Comparison of ENCODE assay signal across 8 cellular contexts in the genomic region with DNA sequence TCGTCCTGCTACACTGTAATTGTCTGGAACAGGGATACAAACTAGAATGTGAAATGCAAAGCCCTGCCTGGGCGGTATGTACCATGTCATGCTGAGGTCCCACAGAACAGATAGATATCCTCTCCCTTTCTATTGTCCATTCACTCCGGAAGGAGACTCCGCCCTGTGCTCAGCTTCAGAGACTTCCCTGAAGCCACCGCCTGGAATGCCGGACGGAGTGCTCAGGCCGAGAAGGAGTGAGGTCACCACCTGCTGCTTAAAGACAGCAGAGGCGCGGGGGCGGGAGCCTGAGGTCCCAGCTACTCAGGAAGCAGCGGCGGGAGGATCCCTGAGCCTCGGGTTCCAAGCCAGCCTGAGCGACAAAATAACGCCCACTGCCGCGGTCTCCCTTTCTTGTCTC. TPM values are rescaled to one million over a fixed set of nuclear protein-coding genes. Genes with fewer than 3 reads are reported as not detected.
DNase-seq lines count a peak whose midpoint lies in the region; ATAC-seq and TF ChIP-seq lines count a peak whose summit lies in the region.

No MANE protein-coding gene starts in this region.

- no peaks in the 10 kb centered on the region for H3K27me3 Mint-ChIP-seq in activated T-helper 1 cell treated with anti-CD3 and anti-CD28 coated beads, Interleukin-12 subunit alpha, Interleukin-12 subunit beta, Interleukin-2, Interleukin-4 antibody, amounts not matched to agents 30 ng/mL and 10 ng/mL and 1 ng/mL, durations not matched to agents 14 hours and 24 hours and 36 hours (ENCODE audit: insufficient read depth)

- peaks cover 18% of the 10 kb centered on the region for H3K9me3 Mint-ChIP-seq in activated T-helper 1 cell treated with anti-CD3 and anti-CD28 coated beads, Interleukin-12 subunit alpha, Interleukin-12 subunit beta, Interleukin-2, Interleukin-4 antibody, amounts not matched to agents 30 ng/mL and 10 ng/mL and 1 ng/mL, durations not matched to agents 14 hours and 24 hours and 36 hours

- POLR2A ChIA-PET in GM10248 (lab: Yijun Ruan, JAX): no interaction called here

- H3K4me1 ChIP-seq in HUES64 (ENCODE audit: insufficient read depth, low read length) (peaks cover 10% of the 10 kb centered on the region), heart left ventricle (peaks cover 0 to 30% (median 11%) of the 10 kb centered on the region in 12 donors)

- no peak for DNase-seq in activated T-helper 1 cell treated with anti-CD3 and anti-CD28 coated beads, Interleukin-12 subunit alpha, Interleukin-12 subunit beta, Interleukin-2, Interleukin-4 antibody, amounts not matched to agents 30 ng/mL and 10 ng/mL and 1 ng/mL, durations not matched to agents 14 hours and 24 hours and 36 hours (ENCODE audit: low spot score)
- DNase-seq in heart left ventricle (peak; percentile 84 to 92 (median 88)), pons (ENCODE audit: low spot score) (peak; percentile 38), GM10248 (ENCODE audit: extremely low spot score) (no peak), NCI-H524 (lab: John Stamatoyannopoulos, UW) (no peak)

- TF ChIP-seq CTCF in heart left ventricle (IDR thresholded peaks at IDR 0.05): no peak
- no peak for TF ChIP-seq CTCF in GM10248 (IDR thresholded peaks at IDR 0.05; ENCODE audit: control extremely low read depth, extremely low read depth, low read depth, missing control alignments)

- H3K36me3 ChIP-seq in HUES64 (ENCODE audit: insufficient read depth, low read length) (no peaks in the 10 kb centered on the region), heart left ventricle (no peaks in the 10 kb centered on the region)

- H3K27me3 ChIP-seq in HUES64 (ENCODE audit: insufficient read depth, low read length) (no peaks in the 10 kb centered on the region), heart left ventricle (no peaks in the 10 kb centered on the region)

- intact Hi-C loops in activated T-helper 1 cell treated with anti-CD3 and anti-CD28 coated beads, Interleukin-12 subunit alpha, Interleukin-12 subunit beta, Interleukin-2, Interleukin-4 antibody, amounts not matched to agents 30 ng/mL and 10 ng/mL and 1 ng/mL, durations not matched to agents 14 hours and 24 hours and 36 hours (cut with micrococcal nuclease): loop anchor here (1.0 to 5.0 kb wide), 14 partner anchors 45 to 785 kb away; partner anchors contain the start of genes ZNF160, ZNF320, ZNF468 and ZNF600
- intact Hi-C loops in heart left ventricle (cut with DNase I): loop anchor here in 2 of 10 donors (1.0 to 5.0 kb wide), 6 partner anchors 45 to 209 kb away; partner anchors contain the start of genes ZNF83 (in 2 of the 2) and ZNF808 (in 1 of the 2)

- H3K9ac ChIP-seq in HUES64 (ENCODE audit: low read depth, low read length): peak overlapping the region; percentile 66; the same call in 1 of the 2 replicates

- 6% methylated on average over 18 of the region's 18 CpGs for WGBS in HUES64
- WGBS in heart left ventricle, 4 donors: 35 to 49% (median 44%) methylated on average over 18 of the region's 18 CpGs

- H3K4me1 Mint-ChIP-seq in activated T-helper 1 cell treated with anti-CD3 and anti-CD28 coated beads, Interleukin-12 subunit alpha, Interleukin-12 subunit beta, Interleukin-2, Interleukin-4 antibody, amounts not matched to agents 30 ng/mL and 10 ng/mL and 1 ng/mL, durations not matched to agents 14 hours and 24 hours and 36 hours (ENCODE audit: low read depth): peaks cover 27% of the 10 kb centered on the region

- CTCF ChIA-PET in GM10248 (lab: Yijun Ruan, JAX): interaction anchor here (1.1 to 1.7 kb wide), 2 partner anchors 392 to 423 kb away, joined by 3 read pairs; partner anchors contain the start of gene ZNF347

- peak overlapping the region; percentile 99 for H3K4me3 ChIP-seq in HUES64 (ENCODE audit: low read length)
- peak overlapping the region in 8 of 12 donors; percentile 61 to 91 (median 77) for H3K4me3 ChIP-seq in heart left ventricle

- H3K9me3 ChIP-seq in HUES64 (ENCODE audit: insufficient read depth, low read depth, low read length) (no peaks in the 10 kb centered on the region), heart left ventricle (no peaks in the 10 kb centered on the region)

- TF ChIP-seq POLR2A in heart left ventricle (IDR thresholded peaks at IDR 0.05): peak in 1 of 2 donors; percentile 23

- H3K27ac Mint-ChIP-seq in activated T-helper 1 cell treated with anti-CD3 and anti-CD28 coated beads, Interleukin-12 subunit alpha, Interleukin-12 subunit beta, Interleukin-2, Interleukin-4 antibody, amounts not matched to agents 30 ng/mL and 10 ng/mL and 1 ng/mL, durations not matched to agents 14 hours and 24 hours and 36 hours: peak overlapping the region; percentile 58

- peaks cover 15% of the 10 kb centered on the region for H3K36me3 Mint-ChIP-seq in activated T-helper 1 cell treated with anti-CD3 and anti-CD28 coated beads, Interleukin-12 subunit alpha, Interleukin-12 subunit beta, Interleukin-2, Interleukin-4 antibody, amounts not matched to agents 30 ng/mL and 10 ng/mL and 1 ng/mL, durations not matched to agents 14 hours and 24 hours and 36 hours (ENCODE audit: low read depth)

- H3K27ac ChIP-seq in HUES64 (ENCODE audit: low read depth, low read length) (peak overlapping the region; percentile 96), heart left ventricle (peak overlapping the region; percentile 73 to 96 (median 90))

- ATAC-seq in heart left ventricle: peak; percentile 40 to 87 (median 75)
- ATAC-seq in HG03432 (IDR thresholded peaks at IDR 0.05; ENCODE audit: unreplicated experiment): no peak
- ATAC-seq in GM21367 (IDR thresholded peaks at IDR 0.05; ENCODE audit: unreplicated experiment): no peak

- peak overlapping the region; percentile 91 for H3K4me3 Mint-ChIP-seq in activated T-helper 1 cell treated with anti-CD3 and anti-CD28 coated beads, Interleukin-12 subunit alpha, Interleukin-12 subunit beta, Interleukin-2, Interleukin-4 antibody, amounts not matched to agents 30 ng/mL and 10 ng/mL and 1 ng/mL, durations not matched to agents 14 hours and 24 hours and 36 hours

RNA-seq across cellular contexts. Expression of gene ZNF611, which starts 0.9 kb away (rescaled TPM):
- polyA plus RNA-seq in HUES64 (2013, experiment 1 of 2): 8.3 TPM
- 8.8 TPM for polyA plus RNA-seq in HUES64 (2013, experiment 2 of 2)
- total RNA-seq in activated T-helper 1 cell treated with anti-CD3 and anti-CD28 coated beads, Interleukin-12 subunit alpha, Interleukin-12 subunit beta, Interleukin-2, Interleukin-4 antibody, amounts not matched to agents 30 ng/mL and 10 ng/mL and 1 ng/mL, durations not matched to agents 14 hours and 24 hours and 36 hours: 17.0 and 21.0 TPM in 2 replicates
- 10 to 100 TPM in 2 of 9 donors, 1 to 10 TPM in 7; 3.8 to 12.6 (median 6.9) TPM for total RNA-seq in heart left ventricle
- 1 to 10 TPM; 4.8 TPM for polyA plus RNA-seq in heart left ventricle

RNA-seq across cellular contexts. Expression of gene ZNF600, which starts 50.9 kb away (rescaled TPM):
- polyA plus RNA-seq in HUES64 (2013, experiment 1 of 2): 4.8 TPM
- polyA plus RNA-seq in HUES64 (2013, experiment 2 of 2): 6.5 TPM
- 11.9 and 13.4 TPM in 2 replicates for total RNA-seq in activated T-helper 1 cell treated with anti-CD3 and anti-CD28 coated beads, Interleukin-12 subunit alpha, Interleukin-12 subunit beta, Interleukin-2, Interleukin-4 antibody, amounts not matched to agents 30 ng/mL and 10 ng/mL and 1 ng/mL, durations not matched to agents 14 hours and 24 hours and 36 hours
- 1 to 10 TPM; 1.2 to 4.1 (median 2.4) TPM for total RNA-seq in heart left ventricle
- 1 to 10 TPM; 2.7 TPM for polyA plus RNA-seq in heart left ventricle

Comparison
In these comparisons a context has a peak if more than half of its experiments do, and no peak if none do; other contexts are left out.
1. DNase-seq: peak in heart left ventricle (5 of 5) and pons (single experiment); none in activated T-helper 1 cell treated with anti-CD3 and anti-CD28 coated beads, Interleukin-12 subunit alpha, Interleukin-12 subunit beta, Interleukin-2, Interleukin-4 antibody, amounts not matched to agents 30 ng/mL and 10 ng/mL and 1 ng/mL, durations not matched to agents 14 hours and 24 hours and 36 hours (single experiment), GM10248 (single experiment) and NCI-H524 (0 of 2).
2. ATAC-seq: peak in heart left ventricle (4 of 4); none in HG03432 (single experiment) and GM21367 (single experiment).